8 cellular contexts compared by ENCODE assay signal in the genomic region with DNA sequence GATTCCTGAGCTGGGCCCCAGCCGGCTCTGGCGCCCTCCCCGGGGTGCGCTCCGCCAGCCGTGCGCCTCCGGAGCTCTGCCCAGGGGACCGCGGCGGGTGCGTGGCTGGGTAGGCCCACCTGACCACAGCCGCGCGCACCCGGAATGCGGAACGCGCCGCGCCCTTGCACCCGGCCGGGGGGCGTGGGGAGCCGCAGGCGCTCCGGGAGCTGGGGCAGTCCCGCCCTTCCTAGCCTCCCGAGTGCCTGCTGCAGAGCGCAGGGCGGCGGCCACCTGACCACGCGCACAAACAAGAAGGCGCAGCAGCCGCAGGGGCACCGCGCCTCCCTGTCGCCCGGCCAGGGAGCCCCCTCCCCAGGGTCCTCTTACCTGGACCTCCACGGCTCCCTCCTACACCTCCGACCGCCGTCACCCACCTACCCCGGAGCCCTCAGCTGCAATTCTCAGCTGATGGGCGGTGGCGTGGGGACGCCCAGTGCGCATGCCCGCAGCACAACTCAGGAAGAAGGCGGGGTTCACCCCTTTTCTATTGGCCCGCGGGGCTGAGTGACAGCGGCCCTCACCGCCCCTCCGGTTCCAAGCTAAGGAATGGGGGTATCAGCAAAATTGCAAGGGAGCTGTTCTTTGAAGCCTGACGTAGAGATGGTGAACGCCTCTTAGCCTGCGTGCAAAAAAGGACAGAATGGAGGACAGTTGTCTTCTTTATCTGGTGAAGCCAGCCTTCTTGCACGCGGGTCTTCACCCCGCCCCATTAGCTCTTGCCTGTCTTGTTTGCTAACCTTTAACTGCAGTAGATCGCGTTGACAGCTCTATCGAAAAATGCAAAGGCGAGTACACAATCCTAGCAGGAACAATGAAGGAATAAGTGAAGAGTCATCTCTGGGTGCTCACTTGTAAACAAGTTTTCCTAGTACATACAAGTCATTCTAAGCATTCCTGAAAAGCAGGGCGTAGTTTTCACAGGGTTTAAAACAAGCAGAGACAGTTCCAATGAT.
A peak's percentile ranks its signal among the peaks of the same experiment; 100 is the strongest.
DNase-seq lines count a peak whose midpoint lies in the region; ATAC-seq lines count a peak whose summit lies in the region.

A gene with protein sequence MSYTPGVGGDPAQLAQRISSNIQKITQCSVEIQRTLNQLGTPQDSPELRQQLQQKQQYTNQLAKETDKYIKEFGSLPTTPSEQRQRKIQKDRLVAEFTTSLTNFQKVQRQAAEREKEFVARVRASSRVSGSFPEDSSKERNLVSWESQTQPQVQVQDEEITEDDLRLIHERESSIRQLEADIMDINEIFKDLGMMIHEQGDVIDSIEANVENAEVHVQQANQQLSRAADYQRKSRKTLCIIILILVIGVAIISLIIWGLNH (minus strand): TSS at position 479 of the 995 bp plus-strand sequence. CDS start 9,586 bp downstream, outside the sequence.

- peaks cover 20 to 35% of the 10 kb centered on the region in 2 donors for H3K4me1 Mint-ChIP-seq in effector memory CD8-positive, alpha-beta T cell (ENCODE audit: low read depth in 2 of 2)

- peak; percentile 84 for ATAC-seq in GM19468 (IDR thresholded peaks at IDR 0.05; ENCODE audit: extremely low read depth, unreplicated experiment)
- ATAC-seq in effector memory CD8-positive, alpha-beta T cell (replicated peaks), result peak; percentile 89

- peak; percentile 77 for DNase-seq in COLO668 (lab: John Stamatoyannopoulos, UW; ENCODE audit: unreplicated experiment)
- peak; percentile 74 for DNase-seq in HS-27A (ENCODE audit: low read depth)
- peak; percentile 82 for DNase-seq in NOMO-1 treated with dmso at 0.1 percent for 144 hours (lab: John Stamatoyannopoulos, UW; ENCODE audit: unreplicated experiment)
- peak; percentile 67 to 72 (median 71) for DNase-seq in activated CD8-positive, alpha-beta memory T cell treated with anti-CD3 and anti-CD28 coated beads for 48 hours (ENCODE audit: low read depth in 2 of 3, low spot score in 2 of 3)
- DNase-seq in effector memory CD8-positive, alpha-beta T cell, result peak; percentile 75 to 84 (median 78)
- DNase-seq in medulla oblongata (ENCODE audit: extremely low spot score), result peak; percentile 97
- DNase-seq in stimulated activated CD4-positive, alpha-beta T cell treated with anti-CD3 and anti-CD28 coated beads, TNF-alpha, amount 100 ng/mL, for 48 hours (ENCODE audit: low read depth in 3 of 3), result peak; percentile 61 to 80 (median 77)

- peak within 1 kb of the TSS; percentile 91 for H3K4me3 Mint-ChIP-seq in effector memory CD8-positive, alpha-beta T cell

- no peaks in the 10 kb centered on the region for H3K9me3 Mint-ChIP-seq in effector memory CD8-positive, alpha-beta T cell

- peak within 1 kb of the TSS; percentile 63 to 86 for H3K27ac Mint-ChIP-seq in effector memory CD8-positive, alpha-beta T cell

- H3K36me3 Mint-ChIP-seq in effector memory CD8-positive, alpha-beta T cell (ENCODE audit: insufficient read depth), result peaks cover 4% of the 10 kb centered on the region

- H3K27me3 Mint-ChIP-seq in effector memory CD8-positive, alpha-beta T cell, result peaks cover 0 to 7% of the 10 kb centered on the region in 2 donors

Comparison
In these comparisons a context has a peak if more than half of its experiments do, and no peak if none do; other contexts are left out.
1. Peak in every context shown above with its lines: DNase-seq and ATAC-seq.